ENCODE assay signal across 21 cellular contexts in genomic region chr5:164472150-164472549, GRCh38.
"Had no signal": no experiment of that assay in that cellular context is flagged by ENCODE, and none has a peak within 500 bp of the region (broad histone marks: within the 10 kb centered on the region; RNA-seq: fewer than 3 reads in every experiment).

No MANE protein-coding gene starts in this region.

- H3K36me3 ChIP-seq: brain microvascular endothelial cell, cardiac muscle cell, Peyer's patch, SJCRH30 had no signal

- H3K4me1 ChIP-seq: Peyer's patch, SJCRH30 had no signal

- H3K4me3 ChIP-seq: cardiac muscle cell, Peyer's patch, SJCRH30 had no signal

- H3K27me3 ChIP-seq: brain microvascular endothelial cell, cardiac muscle cell, Peyer's patch had no signal

- DNase-seq: activated CD4-positive, alpha-beta T cell treated with anti-CD3 and anti-CD28 coated beads for 4 hours; activated CD8-positive, alpha-beta memory T cell treated with anti-CD3 and anti-CD28 coated beads, Interleukin-2, amount 50 U/mL, for 4 hours; activated CD8-positive, alpha-beta T cell treated with anti-CD3 and anti-CD28 coated beads for 36 hours; activated gamma-delta T cell treated with Interleukin-2 at 50 U/mL for 16 hours; activated naive CD4-positive, alpha-beta T cell treated with anti-CD3 and anti-CD28 coated beads, Interleukin-2, amount 10 ng/mL, durations not matched to agents 7 days and 5 days; activated naive CD8-positive, alpha-beta T cell treated with anti-CD3 and anti-CD28 coated beads for 36 hours; activated T-cell treated with anti-CD3 and anti-CD28 coated beads, Interleukin-2, amount 50 U/mL, for 72 hours; brain microvascular endothelial cell; NCI-H1092; NCI-H146; NCI-H187 treated with DMSO at 0.1 percent for 48 hours; NCI-H2107; Peyer's patch; Right ventricle myocardium superior; SJCRH30; SK-N-SH; T-helper 1 cell had no signal

- ATAC-seq: activated CD4-positive, CD25-positive, alpha-beta regulatory T cell treated with anti-CD3 and anti-CD28 coated beads, Interleukin-2, amount 50 U/mL, for 24 hours; activated CD8-positive, alpha-beta T cell treated with anti-CD3 and anti-CD28 coated beads for 36 hours; activated T-cell treated with anti-CD3 and anti-CD28 coated beads, Interleukin-2, amount 50 U/mL, for 72 hours had no signal

- H3K27ac ChIP-seq: brain microvascular endothelial cell, cardiac muscle cell, KMS-11, Peyer's patch, RWPE1, SJCRH30 had no signal

- H3K9me3 ChIP-seq: Peyer's patch, SJCRH30, SK-N-SH had no signal
